18 cellular contexts compared by ENCODE assay signal in the genomic region with DNA sequence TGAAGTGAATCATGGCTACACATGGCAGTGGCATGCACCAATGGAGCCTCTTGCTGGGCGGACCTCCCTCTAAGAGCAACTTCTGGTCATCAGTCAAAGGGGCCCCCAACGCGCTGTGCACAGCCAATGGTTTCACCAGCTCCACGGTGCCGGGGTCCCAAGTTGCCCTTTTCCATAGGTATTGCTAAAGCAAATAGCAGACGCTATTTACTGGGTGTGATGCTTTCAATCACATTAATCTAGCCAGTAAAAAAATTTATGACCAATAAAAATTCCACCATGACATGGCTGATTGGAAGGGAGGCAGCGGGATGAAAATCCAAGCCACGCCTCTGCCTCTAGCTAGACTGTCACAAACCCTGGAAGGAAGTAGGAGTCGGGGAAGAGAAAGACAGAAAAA.
DNase-seq lines count a peak whose midpoint lies in the region; ATAC-seq, FAIRE-seq and TF ChIP-seq lines count a peak whose summit lies in the region.
"Had no signal": no experiment of that assay in that cellular context is flagged by ENCODE, and none has a peak within 500 bp of the region (broad histone marks: within the 10 kb centered on the region; RNA-seq: fewer than 3 reads in every experiment).

No MANE protein-coding gene starts in this region.

- no peak for TF ChIP-seq CTCF in RWPE2 (IDR thresholded peaks at IDR 0.05; ENCODE audit: poor library complexity, severe bottlenecking)
- no peak for TF ChIP-seq CTCF in kidney (IDR thresholded peaks at IDR 0.05; ENCODE audit: borderline replicate concordance, extremely low read depth, insufficient read depth)

- H3K27ac ChIP-seq in RWPE2 (ENCODE audit: poor library complexity, severe bottlenecking): peak overlapping the region; percentile 79
- H3K27ac ChIP-seq in kidney (ENCODE audit: low read depth in 2 of 2, low read length in 2 of 2): no peak overlapping the region
- H3K27ac ChIP-seq: BLaER1, right lobe of liver had no signal

- H3K4me3 ChIP-seq in RWPE2 (ENCODE audit: severe bottlenecking): no peak overlapping the region
- H3K4me3 ChIP-seq in kidney (ENCODE audit: low read length in 2 of 2): no peak overlapping the region
- H3K4me3 ChIP-seq: BLaER1, right lobe of liver had no signal

- no peak for TF ChIP-seq POLR2A in H54 (IDR thresholded peaks at IDR 0.05; ENCODE audit: low read depth, low read length)

- peaks cover 40% of the 10 kb centered on the region for H3K4me1 ChIP-seq in RWPE2 (ENCODE audit: insufficient read depth, poor library complexity, severe bottlenecking)
- no peaks in the 10 kb centered on the region for H3K4me1 ChIP-seq in kidney (ENCODE audit: control insufficient read depth in 1 of 2, insufficient read depth in 1 of 2, low read depth in 1 of 2, low read length in 2 of 2)
- H3K4me1 ChIP-seq: BLaER1, right lobe of liver had no signal

- H3K9me3 ChIP-seq in RWPE2 (ENCODE audit: severe bottlenecking) (no peaks in the 10 kb centered on the region), kidney (ENCODE audit: control insufficient read depth in 1 of 2, low read length in 2 of 2) (no peaks in the 10 kb centered on the region)
- H3K9me3 ChIP-seq: BLaER1, right lobe of liver had no signal

- ATAC-seq in RWPE2 (ENCODE audit: low read depth) (no peak), HG02678 (IDR thresholded peaks at IDR 0.05; ENCODE audit: unreplicated experiment) (no peak), GM19397 (IDR thresholded peaks at IDR 0.05; ENCODE audit: unreplicated experiment) (no peak)
- ATAC-seq: right lobe of liver; stimulated activated memory B cell treated with anti-CD40 and anti-IgM and Interleukin-4, amounts not matched to agents 10 μg/mL and 1 μg/mL and 100 μg/mL, for 72 hours had no signal

- no peaks in the 10 kb centered on the region for H3K36me3 ChIP-seq in RWPE2 (ENCODE audit: low read depth)
- no peaks in the 10 kb centered on the region for H3K36me3 ChIP-seq in kidney (ENCODE audit: control insufficient read depth in 1 of 2, insufficient read depth in 2 of 2, low read length in 2 of 2)
- H3K36me3 ChIP-seq: BLaER1, right lobe of liver had no signal

- intact Hi-C loops in kidney (cut with DNase I): no loop called here

- no peak overlapping the region for H3K9ac ChIP-seq in kidney (ENCODE audit: low read length in 2 of 2)
- H3K9ac ChIP-seq: BLaER1 had no signal

- peak; percentile 68 for FAIRE-seq in H54 (lab: Jason Lieb, UNC)
- no peak for FAIRE-seq in kidney (lab: Jason Lieb, UNC)
- FAIRE-seq in urothelium cell line (lab: Jason Lieb, UNC): peak; percentile 50
- FAIRE-seq: GM12891 had no signal

- no peaks in the 10 kb centered on the region for H3K27me3 ChIP-seq in RWPE2 (ENCODE audit: insufficient read depth, poor library complexity, severe bottlenecking)
- H3K27me3 ChIP-seq: BLaER1, right lobe of liver had no signal

- no peak for DNase-seq in H54 (ENCODE audit: insufficient read length, low spot score)
- no peak for DNase-seq in RWPE2 (ENCODE audit: low spot score)
- peak; percentile 57 for DNase-seq in kidney
- no peak for DNase-seq in urothelium cell line (ENCODE audit: low spot score)
- no peak for DNase-seq in NK-92 treated with Interleukin-12 subunit alpha and Interleukin-12 subunit beta, amount 100 ng/mL, for 24 hours (lab: John Stamatoyannopoulos, UW)
- DNase-seq: activated B cell treated with CpG ODN at 0.5 μM for 24 hours; activated CD4-positive, alpha-beta memory T cell treated with anti-CD3 and anti-CD28 coated beads, Interleukin-2, amount 10 ng/mL, durations not matched to agents 7 days and 5 days; activated naive CD4-positive, alpha-beta T cell treated with Interleukin-2 at 50 U/mL for 16 hours; aorta; glutamatergic neuron; KG1; NCI-H1048 had no signal
